ENCODE assay signal across 3 cellular contexts in the genomic region with DNA sequence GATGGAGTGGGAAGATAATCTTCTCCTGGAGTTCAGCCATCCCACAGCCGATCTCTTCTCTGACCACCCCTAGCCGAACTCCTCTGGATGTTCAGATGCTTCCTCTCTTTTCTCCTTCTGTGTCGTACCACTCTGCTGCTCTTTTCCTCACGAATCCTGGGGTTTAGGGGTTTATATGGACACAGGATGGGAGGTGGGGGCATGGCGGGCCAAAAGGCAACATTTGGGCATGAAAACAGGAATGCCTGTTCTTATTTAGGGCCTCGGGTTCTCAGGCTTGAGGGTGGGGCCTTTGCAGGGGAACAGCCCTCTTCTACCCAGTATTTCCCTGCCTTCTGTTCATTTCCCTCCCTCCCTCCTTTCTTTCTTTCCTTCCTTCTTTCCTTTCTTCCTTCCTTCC.
"Had no signal": no experiment of that assay in that cellular context is flagged by ENCODE, and none has a peak within 500 bp of the region (broad histone marks: within the 10 kb centered on the region; RNA-seq: fewer than 3 reads in every experiment).

No MANE protein-coding gene starts in this region.

- H3K4me3 ChIP-seq: GM12878 had no signal

- DNase-seq: GDM1, GF-D8 had no signal
